ENCODE assay signal across 25 cellular contexts in genomic region chr2:237118731-237119130, GRCh38. TPM values are rescaled to one million over a fixed set of nuclear protein-coding genes. Genes with fewer than 3 reads are reported as not detected.
DNase-seq lines count a peak whose midpoint lies in the region; TF ChIP-seq lines count a peak whose summit lies in the region.
"Had no signal": no experiment of that assay in that cellular context is flagged by ENCODE, and none has a peak within 500 bp of the region (broad histone marks: within the 10 kb centered on the region; RNA-seq: fewer than 3 reads in every experiment).

No MANE protein-coding gene starts in this region.

- POLR2A ChIA-PET in RWPE1 (lab: Yijun Ruan, JAX; ENCODE audit: low non-redundant PET): no interaction called here
- POLR2A ChIA-PET in activated CD4-positive, alpha-beta T cell treated with anti-CD3 and anti-CD28 coated beads, Interleukin-2, amount 10 ng/mL, durations not matched to agents 7 days and 5 days (lab: Charles Lee): no interaction called here

- H3K27ac ChIP-seq in RWPE1 (peak overlapping the region; percentile 75), suprapubic skin (peak overlapping the region; percentile 23)
- H3K27ac ChIP-seq: coronary artery, SK-N-MC, spleen, upper lobe of right lung had no signal

- H3K4me3 Mint-ChIP-seq in activated CD4-positive, alpha-beta T cell treated with anti-CD3 and anti-CD28 coated beads, Interleukin-2, amount 10 ng/mL, durations not matched to agents 7 days and 5 days: no peak overlapping the region
- H3K4me3 Mint-ChIP-seq: activated CD4-positive, alpha-beta memory T cell treated with anti-CD3 and anti-CD28 coated beads, Interleukin-2, amount 10 ng/mL, durations not matched to agents 7 days and 5 days; activated naive CD4-positive, alpha-beta T cell treated with anti-CD3 and anti-CD28 coated beads, Interleukin-2, amount 50 U/mL, for 24 hours; activated T-helper 17 cell treated with anti-CD3 and anti-CD28 coated beads, Interleukin-2, amount 50 U/mL, for 72 hours; CD4-positive, CD25-positive, alpha-beta regulatory T cell; nephron; T-helper 17 cell had no signal

- no peaks in the 10 kb centered on the region for H3K27me3 Mint-ChIP-seq in activated CD4-positive, alpha-beta T cell treated with anti-CD3 and anti-CD28 coated beads, Interleukin-2, amount 10 ng/mL, durations not matched to agents 7 days and 5 days
- H3K27me3 Mint-ChIP-seq: activated CD4-positive, alpha-beta memory T cell treated with anti-CD3 and anti-CD28 coated beads, Interleukin-2, amount 10 ng/mL, durations not matched to agents 7 days and 5 days; activated naive CD4-positive, alpha-beta T cell treated with anti-CD3 and anti-CD28 coated beads, Interleukin-2, amount 50 U/mL, for 24 hours; activated T-helper 17 cell treated with anti-CD3 and anti-CD28 coated beads, Interleukin-2, amount 50 U/mL, for 72 hours; CD4-positive, CD25-positive, alpha-beta regulatory T cell; T-helper 17 cell had no signal

- no peaks in the 10 kb centered on the region for H3K36me3 Mint-ChIP-seq in activated CD4-positive, alpha-beta T cell treated with anti-CD3 and anti-CD28 coated beads, Interleukin-2, amount 10 ng/mL, durations not matched to agents 7 days and 5 days (ENCODE audit: low read depth)
- H3K36me3 Mint-ChIP-seq: activated naive CD4-positive, alpha-beta T cell treated with anti-CD3 and anti-CD28 coated beads, Interleukin-2, amount 50 U/mL, for 24 hours; CD4-positive, CD25-positive, alpha-beta regulatory T cell had no signal

- peaks cover 11% of the 10 kb centered on the region for H3K4me1 ChIP-seq in suprapubic skin
- H3K4me1 ChIP-seq: spleen, upper lobe of right lung had no signal

- no peaks in the 10 kb centered on the region for H3K27me3 ChIP-seq in suprapubic skin
- H3K27me3 ChIP-seq: spleen, upper lobe of right lung had no signal

- H3K4me1 Mint-ChIP-seq in activated CD4-positive, alpha-beta T cell treated with anti-CD3 and anti-CD28 coated beads, Interleukin-2, amount 10 ng/mL, durations not matched to agents 7 days and 5 days: no peaks in the 10 kb centered on the region
- H3K4me1 Mint-ChIP-seq: activated CD4-positive, alpha-beta memory T cell treated with anti-CD3 and anti-CD28 coated beads, Interleukin-2, amount 10 ng/mL, durations not matched to agents 7 days and 5 days; activated naive CD4-positive, alpha-beta T cell treated with anti-CD3 and anti-CD28 coated beads, Interleukin-2, amount 50 U/mL, for 24 hours; activated T-helper 17 cell treated with anti-CD3 and anti-CD28 coated beads, Interleukin-2, amount 50 U/mL, for 72 hours; CD4-positive, CD25-positive, alpha-beta regulatory T cell; T-helper 17 cell had no signal

- CTCF ChIA-PET in RWPE1 (lab: Yijun Ruan, JAX): no interaction called here
- CTCF ChIA-PET in activated CD4-positive, alpha-beta T cell treated with anti-CD3 and anti-CD28 coated beads, Interleukin-2, amount 10 ng/mL, durations not matched to agents 7 days and 5 days (lab: Charles Lee): no interaction called here

- TF ChIP-seq EP300 in suprapubic skin (IDR thresholded peaks at IDR 0.05): no peak

- no peak overlapping the region for H3K27ac Mint-ChIP-seq in activated CD4-positive, alpha-beta T cell treated with anti-CD3 and anti-CD28 coated beads, Interleukin-2, amount 10 ng/mL, durations not matched to agents 7 days and 5 days
- H3K27ac Mint-ChIP-seq: activated CD4-positive, alpha-beta memory T cell treated with anti-CD3 and anti-CD28 coated beads, Interleukin-2, amount 10 ng/mL, durations not matched to agents 7 days and 5 days; activated naive CD4-positive, alpha-beta T cell treated with anti-CD3 and anti-CD28 coated beads, Interleukin-2, amount 50 U/mL, for 24 hours; activated T-helper 17 cell treated with anti-CD3 and anti-CD28 coated beads, Interleukin-2, amount 50 U/mL, for 72 hours; CD4-positive, CD25-positive, alpha-beta regulatory T cell; nephron; T-helper 17 cell had no signal

- TF ChIP-seq CTCF in RWPE1 (conservative IDR thresholded peaks at IDR 0.05; ENCODE audit: low read depth) (no peak), fibroblast of the aortic adventitia (IDR thresholded peaks at IDR 0.05; ENCODE audit: insufficient read depth, low read length) (no peak), suprapubic skin (IDR thresholded peaks at IDR 0.05) (no peak)

- no peaks in the 10 kb centered on the region for H3K36me3 ChIP-seq in suprapubic skin
- H3K36me3 ChIP-seq: spleen, upper lobe of right lung had no signal

- TF ChIP-seq POLR2A in suprapubic skin (IDR thresholded peaks at IDR 0.05): no peak

- no peaks in the 10 kb centered on the region for H3K9me3 ChIP-seq in suprapubic skin
- H3K9me3 ChIP-seq: spleen, upper lobe of right lung had no signal

- 49% methylated on average over 5 of the region's 5 CpGs for WGBS in suprapubic skin

- DNase-seq in NCI-H2196 (lab: John Stamatoyannopoulos, UW; ENCODE audit: unreplicated experiment) (peak; percentile 16), NCI-H2196 treated with DMSO at 0.1 percent for 48 hours (lab: John Stamatoyannopoulos, UW; ENCODE audit: unreplicated experiment) (no peak), RWPE1 (ENCODE audit: low spot score) (no peak), fibroblast of the aortic adventitia (ENCODE audit: low read depth) (peak; percentile 77), suprapubic skin (ENCODE audit: low spot score in 2 of 2) (no peak), SHP77 treated with DMSO at 0.1 percent for 48 hours (lab: John Stamatoyannopoulos, UW) (no peak), NCI-H345 treated with DMSO at 0.1 percent for 48 hours (lab: John Stamatoyannopoulos, UW; ENCODE audit: unreplicated experiment) (no peak)
- DNase-seq in activated CD4-positive, alpha-beta T cell treated with anti-CD3 and anti-CD28 coated beads, Interleukin-2, amount 10 ng/mL, durations not matched to agents 7 days and 5 days: no peak
- DNase-seq: 8988T; activated CD4-positive, alpha-beta memory T cell treated with anti-CD3 and anti-CD28 coated beads, Interleukin-2, amount 10 ng/mL, durations not matched to agents 7 days and 5 days; activated CD4-positive, CD25-positive, alpha-beta regulatory T cell treated with anti-CD3 and anti-CD28 coated beads, Interleukin-2, amount 50 U/mL, for 72 hours; aorta; CD4-positive, CD25-positive, alpha-beta regulatory T cell; effector memory CD4-positive, alpha-beta T cell; NCI-H1694; NCI-H774; spleen; substantia nigra; T-helper 17 cell; upper lobe of right lung had no signal

- H3K9me3 Mint-ChIP-seq in activated CD4-positive, alpha-beta T cell treated with anti-CD3 and anti-CD28 coated beads, Interleukin-2, amount 10 ng/mL, durations not matched to agents 7 days and 5 days: no peaks in the 10 kb centered on the region
- H3K9me3 Mint-ChIP-seq: activated CD4-positive, alpha-beta memory T cell treated with anti-CD3 and anti-CD28 coated beads, Interleukin-2, amount 10 ng/mL, durations not matched to agents 7 days and 5 days; activated naive CD4-positive, alpha-beta T cell treated with anti-CD3 and anti-CD28 coated beads, Interleukin-2, amount 50 U/mL, for 24 hours; activated T-helper 17 cell treated with anti-CD3 and anti-CD28 coated beads, Interleukin-2, amount 50 U/mL, for 72 hours; CD4-positive, CD25-positive, alpha-beta regulatory T cell had no signal

- H3K4me3 ChIP-seq in fibroblast of the aortic adventitia (ENCODE audit: low read depth, low read length): no peak overlapping the region
- H3K4me3 ChIP-seq in suprapubic skin: no peak overlapping the region
- H3K4me3 ChIP-seq: coronary artery, SK-N-MC, spleen, upper lobe of right lung had no signal

RNA-seq across cellular contexts. Expression of gene COPS8, which starts 33.0 kb away (rescaled TPM):
- total RNA-seq in fibroblast of the aortic adventitia (ENCODE audit: low replicate concordance) (31.0 and 123 TPM in 2 replicates), suprapubic skin (10 to 100 TPM; 59.0 to 88.3 (median 77.7) TPM)
- 10 to 100 TPM; 43.4 to 50.1 TPM for total RNA-seq in activated CD4-positive, alpha-beta T cell treated with anti-CD3 and anti-CD28 coated beads, Interleukin-2, amount 10 ng/mL, durations not matched to agents 7 days and 5 days

Comparison
In these comparisons a context has a peak if more than half of its experiments do, and no peak if none do; other contexts are left out.
1. DNase-seq: peak in NCI-H2196 (single experiment) and fibroblast of the aortic adventitia (single experiment); none in NCI-H2196 treated with DMSO at 0.1 percent for 48 hours (single experiment), RWPE1 (single experiment), suprapubic skin (0 of 2), SHP77 treated with DMSO at 0.1 percent for 48 hours (single experiment), NCI-H345 treated with DMSO at 0.1 percent for 48 hours (single experiment) and activated CD4-positive, alpha-beta T cell treated with anti-CD3 and anti-CD28 coated beads, Interleukin-2, amount 10 ng/mL, durations not matched to agents 7 days and 5 days (single experiment).